12 cellular contexts compared by ENCODE assay signal in the genomic region with DNA sequence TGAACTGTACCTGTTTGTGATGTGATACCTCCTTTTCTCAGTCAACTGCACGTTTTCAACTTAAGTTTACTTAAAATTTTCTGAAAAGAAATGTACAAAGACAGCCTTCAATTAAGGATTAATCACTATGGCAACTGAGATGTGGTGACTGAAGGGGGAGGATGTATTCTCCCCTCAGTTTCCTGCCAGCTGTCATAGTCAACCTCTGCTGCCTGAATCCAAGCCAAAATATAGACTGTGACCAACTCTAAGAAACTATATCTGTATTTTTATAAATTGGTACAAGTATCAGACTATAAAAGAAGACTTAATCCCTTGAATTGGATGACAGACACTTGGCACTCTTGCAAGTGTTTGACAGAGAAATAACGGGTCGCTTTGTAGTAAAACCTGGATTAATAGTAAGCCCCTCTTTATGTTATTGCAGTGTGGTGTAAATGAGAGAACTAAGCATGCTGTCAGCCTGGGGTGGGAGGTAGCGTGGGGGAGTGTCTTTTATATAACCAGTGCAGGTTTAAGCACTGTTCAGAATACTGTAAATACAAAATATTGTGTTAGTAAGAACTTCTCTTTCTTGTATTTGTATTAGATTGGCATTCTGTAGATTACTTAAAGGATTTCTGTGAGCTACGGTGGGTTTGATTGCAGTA.
DNase-seq lines count a peak whose midpoint lies in the region; ATAC-seq, FAIRE-seq and TF ChIP-seq lines count a peak whose summit lies in the region.
"Had no signal": no experiment of that assay in that cellular context is flagged by ENCODE, and none has a peak within 500 bp of the region (broad histone marks: within the 10 kb centered on the region; RNA-seq: fewer than 3 reads in every experiment).

No MANE protein-coding gene starts in this region.

- POLR2A ChIA-PET in K562 (lab: Yijun Ruan, JAX): no interaction called here

- intact Hi-C loops in activated naive CD4-positive, alpha-beta T cell treated with anti-CD3 and anti-CD28 coated beads for 36 hours (cut with micrococcal nuclease): loop anchor here (2.0 kb wide), 1 partner anchor 27 kb away; no protein-coding TSS in a partner anchor
- intact Hi-C loops in K562 (cut with micrococcal nuclease): no loop called here

- in situ Hi-C loops in K562 (cut with MboI): no loop called here

- H3K27ac ChIP-seq in K562 (ENCODE audit: extremely low read depth, low read depth, low read length): no peak overlapping the region
- H3K27ac ChIP-seq: parathyroid adenoma had no signal

- no peak overlapping the region for H3K4me3 ChIP-seq in K562

- H3K79me2 ChIP-seq in K562 (ENCODE audit: control insufficient read depth, insufficient read depth, low read length): no peaks in the 10 kb centered on the region
- H3K79me2 ChIP-seq: parathyroid adenoma had no signal

- CTCF ChIA-PET in activated naive CD4-positive, alpha-beta T cell treated with anti-CD3 and anti-CD28 coated beads for 36 hours (lab: Charles Lee): no interaction called here
- CTCF ChIA-PET in activated naive CD4-positive, alpha-beta T cell treated with anti-CD3 and anti-CD28 coated beads, Interleukin-2, amount 10 ng/mL, durations not matched to agents 7 days and 5 days (lab: Charles Lee): no interaction called here
- CTCF ChIA-PET in K562 (lab: Yijun Ruan, JAX; ENCODE audit: low intra/inter-chr PET ratio): no interaction called here

- no peaks in the 10 kb centered on the region for H3K27me3 Mint-ChIP-seq in activated naive CD4-positive, alpha-beta T cell treated with anti-CD3 and anti-CD28 coated beads for 36 hours (ENCODE audit: low read depth)
- H3K27me3 Mint-ChIP-seq in activated naive CD4-positive, alpha-beta T cell treated with anti-CD3 and anti-CD28 coated beads, Interleukin-2, amount 10 ng/mL, durations not matched to agents 7 days and 5 days: no peaks in the 10 kb centered on the region

- H3K4me1 ChIP-seq in K562 (replicated peaks in 1 of 2; ENCODE audit: control insufficient read depth in 2 of 2, insufficient read depth in 2 of 2, low read length in 2 of 2): no peaks in the 10 kb centered on the region
- H3K4me1 ChIP-seq: parathyroid adenoma had no signal

- H3K27me3 ChIP-seq in K562 (ENCODE audit: control insufficient read depth in 2 of 2, insufficient read depth in 2 of 2, low read length in 2 of 2): no peaks in the 10 kb centered on the region
- H3K27me3 ChIP-seq: BE2C had no signal

- ATAC-seq in K562 (no peak), HG02642 (IDR thresholded peaks at IDR 0.05; ENCODE audit: poor library complexity, unreplicated experiment) (no peak), HG02588 (IDR thresholded peaks at IDR 0.05; ENCODE audit: unreplicated experiment) (no peak)

- DNase-seq in activated naive CD4-positive, alpha-beta T cell treated with anti-CD3 and anti-CD28 coated beads for 36 hours: peak; percentile 30
- no peak for DNase-seq in activated naive CD4-positive, alpha-beta T cell treated with anti-CD3 and anti-CD28 coated beads, Interleukin-2, amount 10 ng/mL, durations not matched to agents 7 days and 5 days
- DNase-seq in NCI-H524 (lab: John Stamatoyannopoulos, UW) (peak; percentile 82 to 92), K562 (ENCODE audit: extremely low read depth in 1 of 4, low spot score in 3 of 4) (no peak), OCI-M2 (lab: John Stamatoyannopoulos, UW; ENCODE audit: unreplicated experiment) (no peak)
- DNase-seq in NK-92 treated with Interleukin-12 subunit alpha and Interleukin-12 subunit beta, amount 100 ng/mL, for 24 hours (lab: John Stamatoyannopoulos, UW): no peak
- DNase-seq: activated naive CD4-positive, alpha-beta T cell treated with anti-CD3 and anti-CD28 coated beads, Interleukin-2, amount 50 U/mL, for 16 hours; BE2C; NCI-H446 had no signal

- no peaks in the 10 kb centered on the region for H4K20me1 ChIP-seq in K562 (replicated peaks; ENCODE audit: control insufficient read depth, insufficient read depth, low read length)

- TF ChIP-seq CTCF in K562 (IDR thresholded peaks at IDR 0.05 in 2 of 3, conservative IDR thresholded peaks at IDR 0.05 in 1 of 3; ENCODE audit: insufficient read depth in 2 of 3, low read depth in 1 of 3, low read length in 3 of 3): no peak

- no peak for TF ChIP-seq POLR2A in K562 (conservative IDR thresholded peaks at IDR 0.05)

- H3K9ac ChIP-seq in K562 (ENCODE audit: insufficient read depth in 1 of 2, low read depth in 2 of 2, low read length in 2 of 2): no peak overlapping the region
- H3K9ac ChIP-seq: parathyroid adenoma had no signal

- no peak overlapping the region for H2AFZ ChIP-seq in K562 (ENCODE audit: low read depth, low read length)
- H2AFZ ChIP-seq: parathyroid adenoma had no signal

- H3K9me1 ChIP-seq in K562 (ENCODE audit: control insufficient read depth, insufficient read depth, low read length): no peaks in the 10 kb centered on the region

- H3K9me3 ChIP-seq in K562 (replicated peaks; ENCODE audit: control insufficient read depth, insufficient read depth, low read depth, low read length): no peaks in the 10 kb centered on the region
- H3K9me3 ChIP-seq: BE2C had no signal

- FAIRE-seq in K562 (lab: Jason Lieb, UNC): no peak

- BruUV-seq in K562 (replicated peaks; lab: Mats Ljungman, UMichigan): no TSS peak

- no peak for TF ChIP-seq RAD21 in K562 (CRISPR knock-in tag; conservative IDR thresholded peaks at IDR 0.05 in 1 of 2, IDR thresholded peaks at IDR 0.05 in 1 of 2)

- H3K4me3 Mint-ChIP-seq in activated naive CD4-positive, alpha-beta T cell treated with anti-CD3 and anti-CD28 coated beads for 36 hours: no peak overlapping the region
- no peak overlapping the region for H3K4me3 Mint-ChIP-seq in activated naive CD4-positive, alpha-beta T cell treated with anti-CD3 and anti-CD28 coated beads, Interleukin-2, amount 10 ng/mL, durations not matched to agents 7 days and 5 days

- WGBS in K562 (ENCODE audit: insufficient coverage, low coverage, missing lambda C conversion rate): 67% methylated on average over 5 of the region's 5 CpGs

- no peak overlapping the region for H3K4me2 ChIP-seq in K562 (ENCODE audit: insufficient read depth, low read length)

- H3K27ac Mint-ChIP-seq in activated naive CD4-positive, alpha-beta T cell treated with anti-CD3 and anti-CD28 coated beads for 36 hours: no peak overlapping the region
- no peak overlapping the region for H3K27ac Mint-ChIP-seq in activated naive CD4-positive, alpha-beta T cell treated with anti-CD3 and anti-CD28 coated beads, Interleukin-2, amount 10 ng/mL, durations not matched to agents 7 days and 5 days

- peaks cover 23% of the 10 kb centered on the region; the same call in 2 of the 3 replicates for H3K36me3 ChIP-seq in K562 (ENCODE audit: control insufficient read depth, insufficient read depth, low read length)

- H3K36me3 Mint-ChIP-seq in activated naive CD4-positive, alpha-beta T cell treated with anti-CD3 and anti-CD28 coated beads for 36 hours (ENCODE audit: low read depth): peaks cover 33% of the 10 kb centered on the region
- H3K36me3 Mint-ChIP-seq in activated naive CD4-positive, alpha-beta T cell treated with anti-CD3 and anti-CD28 coated beads, Interleukin-2, amount 10 ng/mL, durations not matched to agents 7 days and 5 days: peaks cover 42% of the 10 kb centered on the region

- no peaks in the 10 kb centered on the region for H3K9me3 Mint-ChIP-seq in activated naive CD4-positive, alpha-beta T cell treated with anti-CD3 and anti-CD28 coated beads for 36 hours
- H3K9me3 Mint-ChIP-seq in activated naive CD4-positive, alpha-beta T cell treated with anti-CD3 and anti-CD28 coated beads, Interleukin-2, amount 10 ng/mL, durations not matched to agents 7 days and 5 days: peaks cover 2% of the 10 kb centered on the region

- H3K4me1 Mint-ChIP-seq in activated naive CD4-positive, alpha-beta T cell treated with anti-CD3 and anti-CD28 coated beads for 36 hours (ENCODE audit: low read depth): peaks cover 21% of the 10 kb centered on the region
- H3K4me1 Mint-ChIP-seq in activated naive CD4-positive, alpha-beta T cell treated with anti-CD3 and anti-CD28 coated beads, Interleukin-2, amount 10 ng/mL, durations not matched to agents 7 days and 5 days: peaks cover 18% of the 10 kb centered on the region

- no peak for TF ChIP-seq EP300 in K562 (IDR thresholded peaks at IDR 0.05; ENCODE audit: low read length)

TF ChIP-seq in K562, 482 proteins besides CTCF, POLR2A, EP300 and RAD21:
- TF ChIP-seq RFX1 (IDR thresholded peaks at IDR 0.05) (peak; percentile 33; the same call in 1 of the 2 replicates), ETV6 (IDR thresholded peaks at IDR 0.05; ENCODE audit: borderline replicate concordance in 1 of 2, low read depth in 2 of 2, low read length in 1 of 2) (no peak), ETV6 (CRISPR knock-in tag; IDR thresholded peaks at IDR 0.05; ENCODE audit: borderline replicate concordance) (no peak), PURB (CRISPR knock-in tag; IDR thresholded peaks at IDR 0.05; ENCODE audit: low read depth) (no peak), TEAD1 (CRISPR knock-in tag; IDR thresholded peaks at IDR 0.05) (no peak)

Comparison
In these comparisons a context has a peak if more than half of its experiments do, and no peak if none do; other contexts are left out.
1. DNase-seq: peak in activated naive CD4-positive, alpha-beta T cell treated with anti-CD3 and anti-CD28 coated beads for 36 hours (single experiment) and NCI-H524 (2 of 2); none in activated naive CD4-positive, alpha-beta T cell treated with anti-CD3 and anti-CD28 coated beads, Interleukin-2, amount 10 ng/mL, durations not matched to agents 7 days and 5 days (single experiment), K562 (0 of 4), OCI-M2 (single experiment) and NK-92 treated with Interleukin-12 subunit alpha and Interleukin-12 subunit beta, amount 100 ng/mL, for 24 hours (single experiment).